ENCODE assay signal across 1 cellular context in genomic region chr6:32973144-32973854, GRCh38.
TF ChIP-seq lines count a peak whose summit lies in the region.

No MANE protein-coding gene starts in this region.

TF ChIP-seq in K562, 482 proteins besides CTCF, POLR2A, EP300 and RAD21 (continued from another document):
- TF ChIP-seq HOMEZ (CRISPR knock-in tag; IDR thresholded peaks at IDR 0.05) (no peak), POLR2G (IDR thresholded peaks at IDR 0.05; ENCODE audit: low read depth, low read length) (no peak), MXD1 (CRISPR knock-in tag; IDR thresholded peaks at IDR 0.05; ENCODE audit: borderline replicate concordance, poor library complexity, severe bottlenecking) (no peak), FOXP1 (CRISPR knock-in tag; IDR thresholded peaks at IDR 0.05) (no peak), ZNF717 (CRISPR knock-in tag; IDR thresholded peaks at IDR 0.05) (0 out of 2 replicates have a peak, but pooled peaks have one; percentile 15), THRAP3 (IDR thresholded peaks at IDR 0.05; ENCODE audit: borderline replicate concordance) (no peak), NKRF (IDR thresholded peaks at IDR 0.05; ENCODE audit: borderline replicate concordance) (peak; percentile 64), GTF2B (IDR thresholded peaks at IDR 0.05; ENCODE audit: extremely low read depth, insufficient read length) (no peak), RBFOX2 (IDR thresholded peaks at IDR 0.05; ENCODE audit: low read depth, low read length) (no peak), DLX4 (CRISPR knock-in tag; IDR thresholded peaks at IDR 0.05) (no peak), FUS (optimal IDR thresholded peaks at IDR 0.05; ENCODE audit: low read depth, low read length) (no peak), HDAC2 (IDR thresholded peaks at IDR 0.05) (no peak), KAT2B (IDR thresholded peaks at IDR 0.05; ENCODE audit: low read depth, low read length) (no peak), SREBF1 (IDR thresholded peaks at IDR 0.05; ENCODE audit: borderline replicate concordance, low read depth, low read length) (no peak), CAMTA2 (CRISPR knock-in tag; conservative IDR thresholded peaks at IDR 0.05) (no peak), EP400 (IDR thresholded peaks at IDR 0.05) (no peak), EWSR1 (IDR thresholded peaks at IDR 0.05; ENCODE audit: borderline replicate concordance, low read depth, partially characterized antibody) (no peak), MCM2 (IDR thresholded peaks at IDR 0.05; ENCODE audit: low read depth) (no peak), NCOA2 (IDR thresholded peaks at IDR 0.05; ENCODE audit: partially characterized antibody in 2 of 2) (no peak), ZNF174 (CRISPR knock-in tag; IDR thresholded peaks at IDR 0.05) (no peak), HEY1 (CRISPR knock-in tag; IDR thresholded peaks at IDR 0.05; ENCODE audit: borderline replicate concordance) (no peak), NR0B1 (IDR thresholded peaks at IDR 0.05; ENCODE audit: partially characterized antibody) (no peak), SIN3A (IDR thresholded peaks at IDR 0.05; ENCODE audit: borderline replicate concordance in 2 of 2, control insufficient read depth in 1 of 2, low read depth in 2 of 2, low read length in 2 of 2) (peak; percentile 10 to 17; a peak in 2 of 4 replicates), GMEB1 (CRISPR knock-in tag; IDR thresholded peaks at IDR 0.05) (no peak), TEAD1 (CRISPR knock-in tag; IDR thresholded peaks at IDR 0.05) (0 out of 4 replicates have a peak, but pooled peaks of 1 of the 2 experiments have one; percentile 1), SAFB2 (IDR thresholded peaks at IDR 0.05; ENCODE audit: borderline replicate concordance, low read depth, low read length, severe bottlenecking) (no peak), FOXA3 (CRISPR knock-in tag; conservative IDR thresholded peaks at IDR 0.05 in 1 of 2, IDR thresholded peaks at IDR 0.05 in 1 of 2) (no peak), BMI1 (IDR thresholded peaks at IDR 0.05; ENCODE audit: low read length) (peak; percentile 38; the same call in 1 of the 2 replicates)
